ENCODE assay signal across 15 cellular contexts in genomic region chr7:83672157-83672556, GRCh38. TPM values are rescaled to one million over a fixed set of nuclear protein-coding genes. Genes with fewer than 3 reads are reported as not detected.
"Had no signal": no experiment of that assay in that cellular context is flagged by ENCODE, and none has a peak within 500 bp of the region (broad histone marks: within the 10 kb centered on the region; RNA-seq: fewer than 3 reads in every experiment).

No MANE protein-coding gene starts in this region.

- H3K27ac Mint-ChIP-seq: activated CD8-positive, alpha-beta T cell treated with anti-CD3 and anti-CD28 coated beads, Interleukin-2, amount 10 ng/mL, durations not matched to agents 7 days and 5 days; activated T-helper 1 cell treated with anti-CD3 and anti-CD28 coated beads, Interleukin-12 subunit alpha, Interleukin-12 subunit beta, Interleukin-2, Interleukin-4 antibody, amounts not matched to agents 30 ng/mL and 10 ng/mL and 1 ng/mL, durations not matched to agents 14 hours and 24 hours and 36 hours; stimulated activated effector memory CD8-positive, alpha-beta T cell treated with anti-CD3 and anti-CD28 coated beads, Interleukin-12 subunit alpha, Interleukin-12 subunit beta, amount 100 ng/mL, for 72 hours had no signal

- H3K36me3 Mint-ChIP-seq: stimulated activated effector memory CD8-positive, alpha-beta T cell treated with anti-CD3 and anti-CD28 coated beads, Interleukin-12 subunit alpha, Interleukin-12 subunit beta, amount 100 ng/mL, for 72 hours had no signal

- H3K9me3 Mint-ChIP-seq: activated T-helper 1 cell treated with anti-CD3 and anti-CD28 coated beads, Interleukin-12 subunit alpha, Interleukin-12 subunit beta, Interleukin-2, Interleukin-4 antibody, amounts not matched to agents 30 ng/mL and 10 ng/mL and 1 ng/mL, durations not matched to agents 14 hours and 24 hours and 36 hours had no signal

- ATAC-seq: activated CD8-positive, alpha-beta T cell treated with anti-CD3 and anti-CD28 coated beads, Interleukin-2, amount 10 ng/mL, durations not matched to agents 7 days and 5 days; heart left ventricle; stimulated activated effector memory CD8-positive, alpha-beta T cell treated with anti-CD3 and anti-CD28 coated beads, Interleukin-12 subunit alpha, Interleukin-12 subunit beta, amount 100 ng/mL, for 72 hours had no signal

- H3K27ac ChIP-seq: breast epithelium, dorsolateral prefrontal cortex, esophagus squamous epithelium, heart left ventricle, right atrium auricular region, skin epidermis, tibial artery had no signal

- H3K4me3 ChIP-seq: breast epithelium, dorsolateral prefrontal cortex, esophagus squamous epithelium, heart left ventricle, right atrium auricular region, skin epidermis, tibial artery had no signal

- H3K4me1 Mint-ChIP-seq: stimulated activated effector memory CD8-positive, alpha-beta T cell treated with anti-CD3 and anti-CD28 coated beads, Interleukin-12 subunit alpha, Interleukin-12 subunit beta, amount 100 ng/mL, for 72 hours had no signal

- H3K27me3 ChIP-seq: breast epithelium, dorsolateral prefrontal cortex, esophagus squamous epithelium, heart left ventricle, right atrium auricular region, tibial artery had no signal

- DNase-seq: activated CD4-positive, alpha-beta T cell treated with anti-CD3 and anti-CD28 coated beads for 48 hours; activated CD8-positive, alpha-beta T cell treated with anti-CD3 and anti-CD28 coated beads, Interleukin-2, amount 10 ng/mL, durations not matched to agents 7 days and 5 days; activated naive CD4-positive, alpha-beta T cell; aorta; dorsolateral prefrontal cortex; esophagus squamous epithelium; foreskin fibroblast; heart left ventricle; tibial artery had no signal

- H3K9me3 ChIP-seq: breast epithelium, esophagus squamous epithelium, heart left ventricle, right atrium auricular region, tibial artery had no signal

- H3K4me3 Mint-ChIP-seq: activated CD8-positive, alpha-beta T cell treated with anti-CD3 and anti-CD28 coated beads, Interleukin-2, amount 10 ng/mL, durations not matched to agents 7 days and 5 days; activated T-helper 1 cell treated with anti-CD3 and anti-CD28 coated beads, Interleukin-12 subunit alpha, Interleukin-12 subunit beta, Interleukin-2, Interleukin-4 antibody, amounts not matched to agents 30 ng/mL and 10 ng/mL and 1 ng/mL, durations not matched to agents 14 hours and 24 hours and 36 hours; stimulated activated effector memory CD8-positive, alpha-beta T cell treated with anti-CD3 and anti-CD28 coated beads, Interleukin-12 subunit alpha, Interleukin-12 subunit beta, amount 100 ng/mL, for 72 hours had no signal

- H3K36me3 ChIP-seq: breast epithelium, esophagus squamous epithelium, heart left ventricle, right atrium auricular region, tibial artery had no signal

- H3K4me1 ChIP-seq: breast epithelium, heart left ventricle, right atrium auricular region had no signal

RNA-seq across cellular contexts. Expression of gene SEMA3E, which starts 23.2 kb away (rescaled TPM):
- total RNA-seq: activated CD8-positive, alpha-beta T cell treated with anti-CD3 and anti-CD28 coated beads, Interleukin-2, amount 10 ng/mL, durations not matched to agents 7 days and 5 days; activated T-helper 1 cell treated with anti-CD3 and anti-CD28 coated beads, Interleukin-12 subunit alpha, Interleukin-12 subunit beta, Interleukin-2, Interleukin-4 antibody, amounts not matched to agents 30 ng/mL and 10 ng/mL and 1 ng/mL, durations not matched to agents 14 hours and 24 hours and 36 hours; kidney epithelial cell had no signal
